ENCODE assay signal across 20 cellular contexts in the genomic region with DNA sequence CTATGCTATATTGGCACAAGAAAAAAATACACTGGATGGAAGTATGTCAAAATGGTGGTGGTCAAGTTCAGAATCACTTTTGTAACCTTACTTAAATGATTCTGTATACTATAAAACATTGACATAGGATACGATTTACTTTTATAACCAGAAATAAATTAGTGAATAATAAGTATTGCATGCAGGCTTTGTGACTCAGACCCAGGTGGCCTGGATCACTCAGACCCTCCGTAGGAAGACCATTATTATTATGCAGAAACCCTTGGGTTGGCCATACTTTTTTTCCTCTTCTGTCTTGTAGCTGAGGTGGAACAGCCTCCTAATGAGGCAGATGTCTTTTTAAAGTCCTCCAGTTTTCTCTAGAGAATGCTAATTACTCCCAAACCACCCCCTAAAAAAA.
"Had no signal": no experiment of that assay in that cellular context is flagged by ENCODE, and none has a peak within 500 bp of the region (broad histone marks: within the 10 kb centered on the region; RNA-seq: fewer than 3 reads in every experiment).

No MANE protein-coding gene starts in this region.

- H3K27ac ChIP-seq: gastrocnemius medialis, ovary, prostate gland, spleen, thoracic aorta, vagina had no signal

- DNase-seq: activated CD4-positive, alpha-beta memory T cell treated with anti-CD3 and anti-CD28 coated beads, Interleukin-2, amount 10 ng/mL, durations not matched to agents 7 days and 5 days; activated CD4-positive, alpha-beta T cell treated with anti-CD3 and anti-CD28 coated beads, Interleukin-2, amount 10 ng/mL, durations not matched to agents 24 days and 14 days; activated effector memory CD4-positive, alpha-beta T cell treated with Interleukin-2 at 50 U/mL for 16 hours; activated naive CD4-positive, alpha-beta T cell treated with anti-CD3 and anti-CD28 coated beads, Interleukin-2, amount 50 U/mL, for 16 hours; activated naive CD8-positive, alpha-beta T cell treated with anti-CD3 and anti-CD28 coated beads, Interleukin-2, amount 50 U/mL, for 24 hours; activated T-cell treated with anti-CD3 and anti-CD28 coated beads, Interleukin-2, amount 50 U/mL, for 72 hours; effector CD4-positive, alpha-beta T cell; erythroblast; gastrocnemius medialis; hippocampal formation; left cardiac atrium; midbrain; natural killer cell; ovary; spleen; stimulated activated CD4-positive, alpha-beta T cell treated with anti-CD3 and anti-CD28 coated beads, Interleukin-4, amount 100 ng/mL, for 1 hour; stimulated activated naive CD4-positive, alpha-beta T cell had no signal

- H3K27me3 ChIP-seq: gastrocnemius medialis, ovary, spleen, vagina had no signal

- H3K4me1 ChIP-seq: gastrocnemius medialis, prostate gland had no signal

- H3K4me3 ChIP-seq: gastrocnemius medialis, ovary, prostate gland, spleen, thoracic aorta, vagina had no signal

- H3K9me3 ChIP-seq: gastrocnemius medialis, ovary, prostate gland, thoracic aorta, vagina had no signal

- ATAC-seq: activated naive CD8-positive, alpha-beta T cell treated with anti-CD3 and anti-CD28 coated beads, Interleukin-2, amount 50 U/mL, for 24 hours; activated T-cell treated with anti-CD3 and anti-CD28 coated beads, Interleukin-2, amount 50 U/mL, for 72 hours; gastrocnemius medialis; left cardiac atrium; natural killer cell had no signal

- H3K36me3 ChIP-seq: gastrocnemius medialis, ovary, prostate gland, spleen, thoracic aorta, vagina had no signal
